ENCODE assay signal across 9 cellular contexts in the genomic region with DNA sequence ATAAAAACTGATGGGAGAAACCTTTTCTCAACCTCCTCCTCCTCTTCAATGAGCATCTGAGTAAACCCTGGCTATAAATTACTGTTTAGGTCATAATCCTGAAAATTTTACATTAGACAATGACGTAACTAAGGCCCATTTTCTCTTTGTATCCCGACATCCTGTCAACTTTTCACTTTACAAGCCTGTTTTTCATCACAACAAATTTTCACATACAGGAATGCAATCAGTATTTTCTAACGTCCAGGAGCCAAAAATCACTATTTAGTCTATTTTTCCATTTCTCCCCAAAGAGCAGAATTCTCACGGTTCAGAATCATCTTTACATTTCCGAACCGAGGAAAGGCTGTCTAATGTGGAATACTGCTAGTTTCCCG. TPM values are rescaled to one million over a fixed set of nuclear protein-coding genes. Genes with fewer than 3 reads are reported as not detected.
A peak's percentile ranks its signal among the peaks of the same experiment; 100 is the strongest.
DNase-seq lines count a peak whose midpoint lies in the region; TF ChIP-seq lines count a peak whose summit lies in the region.
"Had no signal": no experiment of that assay in that cellular context is flagged by ENCODE, and none has a peak within 500 bp of the region (broad histone marks: within the 10 kb centered on the region; RNA-seq: fewer than 3 reads in every experiment).

No MANE protein-coding gene starts in this region.

- peak; percentile 31 for DNase-seq in NCI-H2171 treated with DMSO at 0.1 percent for 48 hours (lab: John Stamatoyannopoulos, UW)
- DNase-seq in NCI-H2171 (lab: John Stamatoyannopoulos, UW): no peak
- DNase-seq in WERI-Rb-1: no peak
- peak; percentile 7 for DNase-seq in glomerular visceral epithelial cell (ENCODE audit: extremely low spot score)
- DNase-seq in mucosa of gallbladder (ENCODE audit: low spot score): no peak
- no peak for DNase-seq in NCI-H345 treated with DMSO at 0.1 percent for 48 hours (lab: John Stamatoyannopoulos, UW; ENCODE audit: unreplicated experiment)
- no peak for DNase-seq in NCI-H510A (lab: John Stamatoyannopoulos, UW)
- DNase-seq: DND-41 had no signal

- H3K4me1 ChIP-seq in skeletal muscle satellite cell (ENCODE audit: control insufficient read depth, insufficient read depth, low read length): peaks cover 29% of the 10 kb centered on the region

- TF ChIP-seq CTCF in WERI-Rb-1 (IDR thresholded peaks at IDR 0.05; ENCODE audit: low read depth, low read length): no peak

- H3K4me3 ChIP-seq in WERI-Rb-1 (ENCODE audit: low read depth, low read length) (peak overlapping the region; percentile 91), skeletal muscle satellite cell (ENCODE audit: low read length) (peak overlapping the region; percentile 87)

- H3K27ac ChIP-seq in WERI-Rb-1: peak overlapping the region; percentile 86

- H3K9me3 ChIP-seq in WERI-Rb-1 (ENCODE audit: severe bottlenecking) (no peaks in the 10 kb centered on the region), skeletal muscle satellite cell (replicated peaks; ENCODE audit: low read length) (no peaks in the 10 kb centered on the region)

- H3K4me2 ChIP-seq in skeletal muscle satellite cell (ENCODE audit: low read length): peak overlapping the region; percentile 79

- H3K27me3 ChIP-seq in WERI-Rb-1 (ENCODE audit: insufficient read depth, low read depth, severe bottlenecking) (no peaks in the 10 kb centered on the region), skeletal muscle satellite cell (ENCODE audit: control insufficient read depth, insufficient read depth, low read length) (no peaks in the 10 kb centered on the region)

- H3K36me3 ChIP-seq in WERI-Rb-1 (no peaks in the 10 kb centered on the region), skeletal muscle satellite cell (ENCODE audit: insufficient read depth, low read length) (no peaks in the 10 kb centered on the region)

- peak overlapping the region; percentile 89 for H3K9ac ChIP-seq in skeletal muscle satellite cell (ENCODE audit: low read depth, low read length)

RNA-seq across cellular contexts. Expression of gene SPIRE1, which starts 1.2 kb away (rescaled TPM):
- total RNA-seq in skeletal muscle satellite cell (2012; rRNA removed): 25.3 and 26.9 TPM in 2 replicates
- total RNA-seq in mucosa of gallbladder: 17.8 TPM

RNA-seq across cellular contexts. Expression of gene CEP76, which starts 45.9 kb away (rescaled TPM):
- 7.6 and 8.9 TPM in 2 replicates for total RNA-seq in skeletal muscle satellite cell (2012; rRNA removed)
- total RNA-seq in mucosa of gallbladder: 3.7 TPM

RNA-seq across cellular contexts. Expression of gene PSMG2, which starts 46.2 kb away (rescaled TPM):
- 86.9 and 89.8 TPM in 2 replicates for total RNA-seq in skeletal muscle satellite cell (2012; rRNA removed)
- total RNA-seq in mucosa of gallbladder: 61.5 TPM

Comparison
In these comparisons a context has a peak if more than half of its experiments do, and no peak if none do; other contexts are left out.
1. DNase-seq: peak in NCI-H2171 treated with DMSO at 0.1 percent for 48 hours (single experiment) and glomerular visceral epithelial cell (single experiment); none in NCI-H2171 (single experiment), WERI-Rb-1 (single experiment), mucosa of gallbladder (single experiment), NCI-H345 treated with DMSO at 0.1 percent for 48 hours (single experiment) and NCI-H510A (single experiment).